In genomic region chr10:75294518-75294865, GRCh38 we compare ENCODE assay signal across 8 cellular contexts. TPM values are rescaled to one million over a fixed set of nuclear protein-coding genes. Genes with fewer than 3 reads are reported as not detected.
DNase-seq lines count a peak whose midpoint lies in the region; ATAC-seq and TF ChIP-seq lines count a peak whose summit lies in the region.

No MANE protein-coding gene starts in this region.

- intact Hi-C loops in ovary (cut with DNase I): loop anchor here in 2 of 4 donors (5.0 to 10.0 kb wide), 2 partner anchors 98 to 100 kb away; no protein-coding TSS in a partner anchor

- H3K4me3 ChIP-seq in RWPE2 (ENCODE audit: severe bottlenecking): peak overlapping the region; percentile 40
- H3K4me3 ChIP-seq in fibroblast of the aortic adventitia (ENCODE audit: low read depth, low read length): peak overlapping the region; percentile 56
- peak overlapping the region; percentile 59 for H3K4me3 ChIP-seq in ovary

- H3K27me3 ChIP-seq in RWPE2 (ENCODE audit: insufficient read depth, poor library complexity, severe bottlenecking) (no peaks in the 10 kb centered on the region), ovary (no peaks in the 10 kb centered on the region)

- peak overlapping the region; percentile 79 for H3K27ac ChIP-seq in RWPE2 (ENCODE audit: poor library complexity, severe bottlenecking)
- H3K27ac ChIP-seq in ovary: peak overlapping the region; percentile 76 to 95

- peak; percentile 28 for ATAC-seq in GM18511 (IDR thresholded peaks at IDR 0.05; ENCODE audit: unreplicated experiment)
- peak; percentile 20 for ATAC-seq in RWPE2 (ENCODE audit: low read depth)
- ATAC-seq in HG03135 (IDR thresholded peaks at IDR 0.05; ENCODE audit: unreplicated experiment): no peak

- H3K9me3 ChIP-seq in RWPE2 (ENCODE audit: severe bottlenecking) (no peaks in the 10 kb centered on the region), ovary (no peaks in the 10 kb centered on the region)

- H3K36me3 ChIP-seq in RWPE2 (ENCODE audit: low read depth): no peaks in the 10 kb centered on the region
- H3K36me3 ChIP-seq in ovary: no peaks in the 10 kb centered on the region

- DNase-seq in RWPE2 (ENCODE audit: low spot score) (no peak), fibroblast of the aortic adventitia (ENCODE audit: low read depth) (peak; percentile 16), ovary (peak in 3 of 5 donors; percentile 52 to 69 (median 66)), OCI-M1 (lab: John Stamatoyannopoulos, UW) (no peak), GM03348 (ENCODE audit: low spot score) (no peak), GM19240 (ENCODE audit: insufficient read length, low spot score) (no peak)

- 2 to 4% (median 3%) methylated on average over 19 to 20 of the region's 20 CpGs for WGBS in ovary, 3 donors

- TF ChIP-seq EP300 in ovary (IDR thresholded peaks at IDR 0.05): no peak

- no peak for TF ChIP-seq POLR2A in ovary (IDR thresholded peaks at IDR 0.05)

- peaks cover 16% of the 10 kb centered on the region for H3K4me1 ChIP-seq in RWPE2 (ENCODE audit: insufficient read depth, poor library complexity, severe bottlenecking)
- H3K4me1 ChIP-seq in ovary (ENCODE audit: insufficient read depth): peaks cover 11% of the 10 kb centered on the region

- TF ChIP-seq CTCF in RWPE2 (IDR thresholded peaks at IDR 0.05; ENCODE audit: poor library complexity, severe bottlenecking): no peak
- no peak for TF ChIP-seq CTCF in fibroblast of the aortic adventitia (IDR thresholded peaks at IDR 0.05; ENCODE audit: insufficient read depth, low read length)
- no peak for TF ChIP-seq CTCF in ovary (IDR thresholded peaks at IDR 0.05)

RNA-seq across cellular contexts. Expression of gene COMTD1, which starts 58.7 kb away (rescaled TPM):
- 7.0 and 16.3 TPM in 2 replicates for total RNA-seq in fibroblast of the aortic adventitia (ENCODE audit: low replicate concordance)
- 10 to 100 TPM; 14.2 to 37.3 (median 18.4) TPM for total RNA-seq in ovary
- polyA plus RNA-seq in ovary: 10 to 100 TPM in 1 of 2 donors, not detected in 1; 15.4 TPM

Comparison
In these comparisons a context has a peak if more than half of its experiments do, and no peak if none do; other contexts are left out.
1. DNase-seq: peak in fibroblast of the aortic adventitia (single experiment) and ovary (3 of 5); none in RWPE2 (single experiment), OCI-M1 (single experiment), GM03348 (single experiment) and GM19240 (single experiment).
2. Peak in every context shown above with its lines, with median percentiles within 50 percentile points of each other: H3K4me3 ChIP-seq.